In genomic region chrX:136764206-136764605, GRCh38 we compare ENCODE assay signal across 28 cellular contexts.
"Had no signal": no experiment of that assay in that cellular context is flagged by ENCODE, and none has a peak within 500 bp of the region (broad histone marks: within the 10 kb centered on the region; RNA-seq: fewer than 3 reads in every experiment).

No MANE protein-coding gene starts in this region.

- H3K27me3 Mint-ChIP-seq: naive B cell; natural killer cell treated with Interleukin-12 subunit alpha and Interleukin-12 subunit beta and Interleukin-15 and Interleukin-18, amount 100 ng/mL, for 72 hours; stimulated activated naive CD8-positive, alpha-beta T cell treated with anti-CD3 and anti-CD28 coated beads, Interleukin-15, amount 100 ng/mL, for 72 hours had no signal

- H3K4me3 Mint-ChIP-seq: mesothelial cell of epicardium; natural killer cell treated with Interleukin-12 subunit alpha and Interleukin-12 subunit beta and Interleukin-15 and Interleukin-18, amount 100 ng/mL, for 72 hours; neural crest cell had no signal

- H3K4me3 ChIP-seq: gastroesophageal sphincter, hepatocyte, left lung, mucosa of descending colon, pancreas, smooth muscle cell, suprapubic skin, transverse colon, upper lobe of right lung, uterus had no signal

- H3K4me2 ChIP-seq: hepatocyte, smooth muscle cell had no signal

- H3K27ac ChIP-seq: gastroesophageal sphincter, hepatocyte, left lung, neutrophil, pancreas, suprapubic skin, transverse colon, upper lobe of right lung, uterus had no signal

- H2AFZ ChIP-seq: hepatocyte had no signal

- DNase-seq: cortex of kidney; effector CD4-positive, alpha-beta T cell; foreskin fibroblast; heart left ventricle; kidney; left lung; mesenchymal stem cell; mucosa of descending colon; naive B cell; pancreas; stimulated activated CD4-positive, alpha-beta T cell treated with anti-CD3 and anti-CD28 coated beads, Interleukin-12 subunit alpha, Interleukin-12 subunit beta, amount 100 ng/mL, for 4 hours; stimulated activated CD4-positive, alpha-beta T cell treated with anti-CD3 and anti-CD28 coated beads, Interleukin-1b, Interleukin-23, amount 100 ng/mL, for 48 hours; stimulated activated CD4-positive, alpha-beta T cell treated with anti-CD3 and anti-CD28 coated beads, Interleukin-4, amount 100 ng/mL, for 1 hour; stimulated activated CD8-positive, alpha-beta memory T cell treated with anti-CD3 and anti-CD28 coated beads, Interleukin-4, amount 100 ng/mL, for 48 hours; stimulated activated naive CD4-positive, alpha-beta T cell; stimulated activated naive CD8-positive, alpha-beta T cell treated with anti-CD3 and anti-CD28 coated beads, Interleukin-15, amount 100 ng/mL, for 72 hours; transverse colon; upper lobe of right lung; uterus had no signal

- H3K27ac Mint-ChIP-seq: mesothelial cell of epicardium had no signal

- H3K9me3 ChIP-seq: gastroesophageal sphincter, heart left ventricle, left lung, mucosa of descending colon, neutrophil, pancreas, suprapubic skin, transverse colon, upper lobe of right lung, uterus had no signal

- ATAC-seq: gastroesophageal sphincter; heart left ventricle; left lung; mucosa of descending colon; natural killer cell treated with Interleukin-12 subunit alpha and Interleukin-12 subunit beta and Interleukin-15 and Interleukin-18, amount 100 ng/mL, for 72 hours; pancreas; sciatic nerve; stimulated activated naive CD8-positive, alpha-beta T cell treated with anti-CD3 and anti-CD28 coated beads, Interleukin-15, amount 100 ng/mL, for 72 hours; upper lobe of right lung had no signal

- H3K4me1 ChIP-seq: pancreas, upper lobe of right lung, uterus had no signal

- H3K4me1 Mint-ChIP-seq: mesothelial cell of epicardium had no signal

- H3K27me3 ChIP-seq: gastroesophageal sphincter, heart left ventricle, left lung, neutrophil, suprapubic skin, transverse colon, upper lobe of right lung, uterus had no signal

- H3K36me3 ChIP-seq: gastroesophageal sphincter, left lung, neutrophil, pancreas, suprapubic skin, transverse colon, upper lobe of right lung, uterus had no signal

- H3K36me3 Mint-ChIP-seq: mesothelial cell of epicardium; naive B cell; natural killer cell treated with Interleukin-12 subunit alpha and Interleukin-12 subunit beta and Interleukin-15 and Interleukin-18, amount 100 ng/mL, for 72 hours had no signal

- H3K9me3 Mint-ChIP-seq: natural killer cell treated with Interleukin-12 subunit alpha and Interleukin-12 subunit beta and Interleukin-15 and Interleukin-18, amount 100 ng/mL, for 72 hours; stimulated activated naive CD8-positive, alpha-beta T cell treated with anti-CD3 and anti-CD28 coated beads, Interleukin-15, amount 100 ng/mL, for 72 hours had no signal

- H3K79me2 ChIP-seq: hepatocyte had no signal
